In the genomic region with DNA sequence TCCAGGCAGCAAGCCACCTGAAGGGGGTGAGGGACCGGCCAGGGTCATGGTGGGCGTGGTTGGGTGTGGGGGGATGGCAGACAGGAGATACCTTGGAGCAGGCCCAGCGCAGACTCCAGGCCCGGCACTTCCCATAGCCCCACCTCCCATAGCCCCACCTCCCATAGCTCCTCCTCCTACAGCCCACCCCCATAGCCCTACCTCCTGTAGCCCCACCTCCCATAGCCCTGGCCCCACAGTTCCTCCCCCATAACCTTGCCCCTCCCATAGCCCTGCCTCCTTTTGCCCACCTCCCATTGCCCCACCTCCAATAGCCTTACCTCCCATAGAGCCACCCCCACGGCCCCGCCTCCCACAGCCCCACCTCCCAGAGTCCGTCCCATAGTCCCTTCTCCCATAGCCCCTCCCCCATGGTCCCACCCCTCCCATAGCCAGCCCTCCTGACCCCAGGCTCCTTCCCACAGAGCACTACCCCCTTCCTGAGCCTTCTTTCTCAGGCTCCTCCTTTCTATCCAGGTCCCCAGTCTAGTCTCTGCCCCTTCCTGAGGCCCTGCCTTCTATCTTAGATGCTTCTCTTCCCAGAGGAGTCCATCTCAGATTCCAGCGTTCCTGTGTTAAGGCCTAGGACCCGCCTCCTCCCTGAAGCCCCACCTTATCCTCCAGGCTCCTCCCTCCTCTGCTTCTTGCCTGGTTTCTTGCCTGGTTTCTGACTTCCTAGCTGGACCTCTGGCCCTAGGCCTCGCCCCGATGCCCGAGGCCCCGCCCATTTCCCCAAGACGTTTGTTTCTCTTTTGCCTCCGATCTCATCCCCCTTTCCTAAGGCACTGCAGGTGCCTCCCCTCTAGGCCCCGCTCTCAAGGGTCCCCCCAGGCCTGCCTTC, we compare ENCODE assay signal across 8 cellular contexts. TPM values are rescaled to one million over a fixed set of nuclear protein-coding genes. Genes with fewer than 3 reads are reported as not detected.
A peak's percentile ranks its signal among the peaks of the same experiment; 100 is the strongest.
DNase-seq lines count a peak whose midpoint lies in the region; ATAC-seq and TF ChIP-seq lines count a peak whose summit lies in the region.

No MANE protein-coding gene starts in this region.

- peaks cover 13% of the 10 kb centered on the region for H3K4me1 Mint-ChIP-seq in Calu3 (ENCODE audit: low read depth, unreplicated experiment)

- no peak for ATAC-seq in HG03196 (IDR thresholded peaks at IDR 0.05; ENCODE audit: unreplicated experiment)
- no peak for ATAC-seq in HG03175 (IDR thresholded peaks at IDR 0.05; ENCODE audit: unreplicated experiment)

- peaks cover 5% of the 10 kb centered on the region for H3K36me3 Mint-ChIP-seq in Calu3 (ENCODE audit: insufficient read depth, unreplicated experiment)

- H3K27ac Mint-ChIP-seq in Calu3 (ENCODE audit: unreplicated experiment): no peak overlapping the region

- DNase-seq in Calu3: peak; percentile 18
- DNase-seq in HS-27A (ENCODE audit: low read depth): peak; percentile 56
- DNase-seq in UCSD-AML1 (lab: John Stamatoyannopoulos, UW; ENCODE audit: unreplicated experiment): peak; percentile 94
- peak; percentile 71 for DNase-seq in cardiac septum (ENCODE audit: low spot score)
- peak; percentile 56 for DNase-seq in stimulated activated CD8-positive, alpha-beta memory T cell treated with anti-CD3 and anti-CD28 coated beads, Interleukin-4, amount 100 ng/mL, for 48 hours
- DNase-seq in NCI-H2081 (lab: John Stamatoyannopoulos, UW): no peak

- no peaks in the 10 kb centered on the region for H3K9me3 Mint-ChIP-seq in Calu3 (ENCODE audit: low read depth, unreplicated experiment)

- intact Hi-C loops in Calu3 (cut with micrococcal nuclease; ENCODE audit: unreplicated experiment): no loop called here
- intact Hi-C loops in cardiac septum (cut with DNase I): no loop called here

- no peak for TF ChIP-seq CTCF in Calu3 (IDR thresholded peaks at IDR 0.05; ENCODE audit: unreplicated experiment)

- no peak overlapping the region for H3K4me3 Mint-ChIP-seq in Calu3 (ENCODE audit: low read depth, unreplicated experiment)

- no peaks in the 10 kb centered on the region for H3K27me3 Mint-ChIP-seq in Calu3 (ENCODE audit: unreplicated experiment)

- CTCF ChIA-PET in Calu3 (lab: Charles Lee): no interaction called here

- no TSS peak for BruUV-seq in Calu3 (replicated peaks; lab: Mats Ljungman, UMichigan)

RNA-seq across cellular contexts. Expression of a gene that starts 46.8 kb away (rescaled TPM):
- total RNA-seq in Calu3 (2022) (37.9 and 54.5 TPM in 2 replicates), cardiac septum (6.6 TPM)

RNA-seq across cellular contexts. Expression of a gene that starts 52.4 kb away (rescaled TPM):
- total RNA-seq in Calu3 (2022) (45.9 and 46.8 TPM in 2 replicates), cardiac septum (29.9 TPM)

Comparison
In these comparisons a context has a peak if more than half of its experiments do, and no peak if none do; other contexts are left out.
1. DNase-seq: peak in Calu3 (single experiment), HS-27A (single experiment), UCSD-AML1 (single experiment), cardiac septum (single experiment) and stimulated activated CD8-positive, alpha-beta memory T cell treated with anti-CD3 and anti-CD28 coated beads, Interleukin-4, amount 100 ng/mL, for 48 hours (single experiment); none in NCI-H2081 (0 of 2).